In the genomic region with DNA sequence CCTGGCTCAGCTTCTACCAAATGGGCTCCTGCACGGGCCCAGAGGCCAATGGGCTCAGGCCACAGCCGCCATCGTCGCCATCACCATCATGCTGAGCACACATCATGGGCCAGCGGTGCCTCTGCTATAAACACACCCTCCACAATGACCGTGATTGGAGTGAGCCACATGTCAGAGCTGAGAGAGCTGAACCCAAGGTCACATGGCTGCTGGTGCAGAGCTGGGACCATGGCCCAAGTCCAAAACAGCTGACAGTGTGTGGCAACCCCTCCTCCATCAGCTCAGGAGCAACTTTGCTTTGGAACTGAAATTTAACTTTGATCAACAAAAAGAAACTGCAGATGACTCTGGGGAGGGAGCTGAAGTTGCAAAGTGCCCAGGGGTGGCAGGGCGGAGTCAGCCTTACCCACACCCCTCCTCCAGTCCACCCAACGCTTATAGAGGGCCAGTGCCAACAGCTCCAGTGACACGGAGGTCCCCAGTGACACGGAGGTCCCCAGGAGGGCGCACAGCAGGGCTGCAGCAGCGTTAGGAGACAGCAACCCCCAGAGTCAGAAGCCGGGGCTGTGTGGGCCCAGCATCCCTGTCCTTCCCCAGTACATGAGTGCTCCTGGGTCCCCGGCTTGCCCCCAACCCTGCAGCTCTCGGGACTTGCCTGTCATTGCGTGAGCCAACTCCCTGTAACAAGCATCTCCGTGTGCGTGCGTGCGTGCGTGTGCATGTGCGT, we compare ENCODE assay signal across 11 cellular contexts.
A peak's percentile ranks its signal among the peaks of the same experiment; 100 is the strongest.
DNase-seq lines count a peak whose midpoint lies in the region; ATAC-seq, FAIRE-seq and TF ChIP-seq lines count a peak whose summit lies in the region.
"Had no signal": no experiment of that assay in that cellular context is flagged by ENCODE, and none has a peak within 500 bp of the region (broad histone marks: within the 10 kb centered on the region; RNA-seq: fewer than 3 reads in every experiment).

No MANE protein-coding gene starts in this region.

- H3K9me3 ChIP-seq in BLaER1 treated with 17β-estradiol and CSF1 and Interleukin-3, amounts not matched to agents 10 nM and 100 nM (replicated peaks in 1 of 11): no peaks in the 10 kb centered on the region
- no peaks in the 10 kb centered on the region for H3K9me3 ChIP-seq in WERI-Rb-1 (ENCODE audit: severe bottlenecking)
- H3K9me3 ChIP-seq: neutrophil, uterus had no signal

- no peak for DNase-seq in coronary artery (ENCODE audit: low spot score)
- DNase-seq in naive B cell: peak; percentile 23
- DNase-seq in DMS 273 (lab: John Stamatoyannopoulos, UW; ENCODE audit: unreplicated experiment): no peak
- DNase-seq in WERI-Rb-1: no peak
- DNase-seq in RCC 7860 (ENCODE audit: low spot score): no peak
- DNase-seq: dermis blood vessel endothelial cell, uterus had no signal

- H3K36me3 Mint-ChIP-seq in naive B cell: peaks cover 4 to 8% of the 10 kb centered on the region in 2 donors

- peak overlapping the region; percentile 49 to 97 (median 96) for H3K27ac Mint-ChIP-seq in naive B cell

- peak overlapping the region; percentile 77 to 94 (median 87) for H3K4me3 Mint-ChIP-seq in naive B cell

- peak overlapping the region; percentile 96 to 99 (median 98) for H3K4me2 ChIP-seq in BLaER1 treated with 17β-estradiol and CSF1 and Interleukin-3, amounts not matched to agents 10 nM and 100 nM

- ATAC-seq in HG03571 (IDR thresholded peaks at IDR 0.05; ENCODE audit: unreplicated experiment) (peak; percentile 19), naive B cell (ENCODE audit: low read depth in 2 of 2) (peak in 1 of 2 donors; percentile 24), GM18520 (IDR thresholded peaks at IDR 0.05; ENCODE audit: unreplicated experiment) (no peak)

- H3K27ac ChIP-seq in BLaER1 treated with 17β-estradiol and CSF1 and Interleukin-3, amounts not matched to agents 10 nM and 100 nM: peak overlapping the region; percentile 14 to 86 (median 61); a peak in 19 of 22 replicates
- H3K27ac ChIP-seq in coronary artery (no peak overlapping the region), WERI-Rb-1 (no peak overlapping the region)
- H3K27ac ChIP-seq: neutrophil, uterus had no signal

- H4K20me1 ChIP-seq in BLaER1 treated with 17β-estradiol and CSF1 and Interleukin-3, amounts not matched to agents 10 nM and 100 nM: peaks cover 68 to 100% (median 94%) of the 10 kb centered on the region in 11 experiments

- no peak for FAIRE-seq in RCC 7860 (lab: Jason Lieb, UNC)

- H3K4me1 ChIP-seq in BLaER1 treated with 17β-estradiol and CSF1 and Interleukin-3, amounts not matched to agents 10 nM and 100 nM: peaks cover 74 to 95% (median 86%) of the 10 kb centered on the region in 10 experiments
- H3K4me1 ChIP-seq: uterus had no signal

- H3K4me1 Mint-ChIP-seq in naive B cell: peaks cover 28 to 46% (median 32%) of the 10 kb centered on the region in 3 donors

- peaks cover 0 to 30% (median 3%) of the 10 kb centered on the region in 11 experiments; a peak in 6 of 22 replicates for H3K36me3 ChIP-seq in BLaER1 treated with 17β-estradiol and CSF1 and Interleukin-3, amounts not matched to agents 10 nM and 100 nM
- no peaks in the 10 kb centered on the region for H3K36me3 ChIP-seq in WERI-Rb-1
- H3K36me3 ChIP-seq: neutrophil, uterus had no signal

- no peaks in the 10 kb centered on the region for H3K27me3 Mint-ChIP-seq in naive B cell

- H3K27me3 ChIP-seq in BLaER1 treated with 17β-estradiol and CSF1 and Interleukin-3, amounts not matched to agents 10 nM and 100 nM: peaks cover 0 to 24% (median 0%) of the 10 kb centered on the region in 11 experiments; a peak in 5 of 22 replicates
- H3K27me3 ChIP-seq in WERI-Rb-1 (ENCODE audit: insufficient read depth, low read depth, severe bottlenecking): no peaks in the 10 kb centered on the region
- H3K27me3 ChIP-seq: uterus had no signal

- H3K4me3 ChIP-seq in BLaER1 treated with 17β-estradiol and CSF1 and Interleukin-3, amounts not matched to agents 10 nM and 100 nM: peak overlapping the region; percentile 30 to 62 (median 50); a peak in 19 of 20 replicates
- H3K4me3 ChIP-seq in coronary artery: peak overlapping the region; percentile 44
- no peak overlapping the region for H3K4me3 ChIP-seq in WERI-Rb-1 (ENCODE audit: low read depth, low read length)
- H3K4me3 ChIP-seq: uterus had no signal

- peak overlapping the region; percentile 17 to 77 (median 60); a peak in 19 of 22 replicates for H3K9ac ChIP-seq in BLaER1 treated with 17β-estradiol and CSF1 and Interleukin-3, amounts not matched to agents 10 nM and 100 nM

- TF ChIP-seq CTCF in coronary artery (IDR thresholded peaks at IDR 0.05) (no peak), WERI-Rb-1 (IDR thresholded peaks at IDR 0.05; ENCODE audit: low read depth, low read length) (no peak)

- H3K9me3 Mint-ChIP-seq in naive B cell: no peaks in the 10 kb centered on the region

Comparison
In these comparisons a context has a peak if more than half of its experiments do, and no peak if none do; other contexts are left out.
1. H3K27ac ChIP-seq: peak in BLaER1 treated with 17β-estradiol and CSF1 and Interleukin-3, amounts not matched to agents 10 nM and 100 nM (11 of 11); none in coronary artery (0 of 2) and WERI-Rb-1 (single experiment).